11 cellular contexts compared by ENCODE assay signal in the genomic region with DNA sequence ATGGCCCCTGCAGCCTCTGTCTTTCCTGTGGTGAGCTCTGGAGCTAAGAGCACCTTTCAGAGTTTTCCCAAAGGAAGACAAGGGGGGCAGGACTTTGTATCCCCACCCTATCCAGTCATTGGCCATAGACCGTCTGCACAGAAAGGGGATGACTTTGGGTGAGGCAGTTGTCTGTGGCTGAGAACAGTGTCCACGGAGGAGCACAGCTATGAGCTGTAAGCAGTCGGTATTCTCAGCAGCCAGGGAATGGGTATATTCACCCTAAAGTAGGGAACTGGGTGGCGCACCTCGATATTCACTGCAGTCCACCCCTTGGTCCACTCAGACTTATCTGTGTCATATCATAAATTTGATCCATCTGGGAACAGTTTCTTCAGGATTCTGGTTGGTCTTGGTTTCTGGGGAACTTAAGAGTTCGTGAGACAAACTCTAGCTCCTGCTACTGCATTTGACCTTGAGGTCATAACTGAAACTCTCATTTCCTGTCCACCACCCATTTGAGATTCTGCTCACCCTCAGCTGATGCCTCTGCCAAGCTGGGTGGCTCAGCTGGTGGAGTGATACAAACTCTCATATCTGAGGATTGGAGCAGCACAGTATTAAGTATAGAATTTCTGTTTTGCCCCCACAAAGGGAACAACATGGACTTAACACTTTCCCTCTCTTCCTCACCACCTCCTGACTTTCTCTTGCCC. TPM values are rescaled to one million over a fixed set of nuclear protein-coding genes. Genes with fewer than 3 reads are reported as not detected.
DNase-seq lines count a peak whose midpoint lies in the region; ATAC-seq and TF ChIP-seq lines count a peak whose summit lies in the region.
"Had no signal": no experiment of that assay in that cellular context is flagged by ENCODE, and none has a peak within 500 bp of the region (broad histone marks: within the 10 kb centered on the region; RNA-seq: fewer than 3 reads in every experiment).

No MANE protein-coding gene starts in this region.

- H3K9me3 ChIP-seq in upper lobe of left lung = no peaks in the 10 kb centered on the region
- no peaks in the 10 kb centered on the region for H3K9me3 ChIP-seq in psoas muscle
- H3K9me3 ChIP-seq: spleen had no signal

- TF ChIP-seq POLR2A in upper lobe of left lung (IDR thresholded peaks at IDR 0.05) = no peak

- no peak for TF ChIP-seq CTCF in fibroblast of the aortic adventitia (IDR thresholded peaks at IDR 0.05; ENCODE audit: insufficient read depth, low read length)
- TF ChIP-seq CTCF in upper lobe of left lung (IDR thresholded peaks at IDR 0.05) = no peak
- no peak for TF ChIP-seq CTCF in psoas muscle (IDR thresholded peaks at IDR 0.05)

- TF ChIP-seq EP300 in upper lobe of left lung (IDR thresholded peaks at IDR 0.05) = no peak

- DNase-seq in fibroblast of the aortic adventitia (ENCODE audit: low read depth) (peak; percentile 12), upper lobe of left lung (no peak), NCI-H2171 (lab: John Stamatoyannopoulos, UW) (no peak), psoas muscle (no peak)
- DNase-seq in effector CD8-positive, alpha-beta T cell (lab: John Stamatoyannopoulos, UW) = no peak
- DNase-seq: NCI-H2171 treated with DMSO at 0.1 percent for 48 hours; spleen; stimulated activated naive CD4-positive, alpha-beta T cell treated with Interleukin-2 at 50 U/mL for 16 hours had no signal

- H3K4me3 ChIP-seq in fibroblast of the aortic adventitia (ENCODE audit: low read depth, low read length) = no peak overlapping the region
- H3K4me3 ChIP-seq in upper lobe of left lung = no peak overlapping the region
- no peak overlapping the region for H3K4me3 ChIP-seq in psoas muscle
- H3K4me3 ChIP-seq: spleen had no signal

- H3K27ac ChIP-seq in upper lobe of left lung (no peak overlapping the region), psoas muscle (no peak overlapping the region)
- H3K27ac ChIP-seq: spleen had no signal

- H3K27me3 ChIP-seq in upper lobe of left lung (no peaks in the 10 kb centered on the region), psoas muscle (ENCODE audit: insufficient read depth in 3 of 3, low read length in 2 of 3) (no peaks in the 10 kb centered on the region)
- H3K27me3 ChIP-seq: spleen had no signal

- WGBS in upper lobe of left lung, 2 donors = 81 to 83% methylated on average over 6 of the region's 6 CpGs
- WGBS in psoas muscle, 3 donors = 78 to 83% (median 80%) methylated on average over 6 of the region's 6 CpGs

- peak; percentile 94 for ATAC-seq in GM18907 (IDR thresholded peaks at IDR 0.05; ENCODE audit: unreplicated experiment)
- ATAC-seq in GM21825 (IDR thresholded peaks at IDR 0.05; ENCODE audit: unreplicated experiment) = peak; percentile 96
- ATAC-seq in HG03354 (IDR thresholded peaks at IDR 0.05; ENCODE audit: poor library complexity, severe bottlenecking, unreplicated experiment) = peak; percentile 92
- no peak for ATAC-seq in upper lobe of left lung (ENCODE audit: low FRiP score in 2 of 2)
- no peak for ATAC-seq in psoas muscle

- H3K36me3 ChIP-seq in upper lobe of left lung (no peaks in the 10 kb centered on the region), psoas muscle (ENCODE audit: insufficient read depth in 1 of 2, low read depth in 1 of 2) (no peaks in the 10 kb centered on the region)
- H3K36me3 ChIP-seq: spleen had no signal

- intact Hi-C loops in psoas muscle (cut with DNase I) = no loop called here

- peaks cover 0 to 3% (median 0%) of the 10 kb centered on the region in 4 donors for H3K4me1 ChIP-seq in upper lobe of left lung
- H3K4me1 ChIP-seq in psoas muscle = no peaks in the 10 kb centered on the region
- H3K4me1 ChIP-seq: spleen had no signal

RNA-seq across cellular contexts. Expression of a gene that starts 45.2 kb away (rescaled TPM):
- total RNA-seq in fibroblast of the aortic adventitia (ENCODE audit: low replicate concordance) (0.63 and 3.4 TPM in 2 replicates), upper lobe of left lung (under 1 TPM in 5 of 6 donors, not detected in 1; 0.15 to 0.79 (median 0.44) TPM), psoas muscle (under 1 TPM in 1 of 4 donors, not detected in 3; 0.08 TPM)
- polyA plus RNA-seq in psoas muscle = under 1 TPM in 2 of 3 donors, not detected in 1; 0.05 to 0.12 TPM

Comparison
In these comparisons a context has a peak if more than half of its experiments do, and no peak if none do; other contexts are left out.
1. ATAC-seq: peak in GM18907 (single experiment), GM21825 (single experiment) and HG03354 (single experiment); none in upper lobe of left lung (0 of 2) and psoas muscle (0 of 4).